ENCODE assay signal across 21 cellular contexts in genomic region chr6:56727097-56727845, GRCh38.
A peak's percentile ranks its signal among the peaks of the same experiment; 100 is the strongest.
DNase-seq lines count a peak whose midpoint lies in the region; FAIRE-seq and TF ChIP-seq lines count a peak whose summit lies in the region.
"Had no signal": no experiment of that assay in that cellular context is flagged by ENCODE, and none has a peak within 500 bp of the region (broad histone marks: within the 10 kb centered on the region; RNA-seq: fewer than 3 reads in every experiment).

No MANE protein-coding gene starts in this region.

- H3K36me3 Mint-ChIP-seq in neural progenitor cell = peaks cover 8% of the 10 kb centered on the region

- H3K9me3 Mint-ChIP-seq in neural progenitor cell = peaks cover 3% of the 10 kb centered on the region
- H3K9me3 Mint-ChIP-seq: activated T-helper 1 cell treated with anti-CD3 and anti-CD28 coated beads, Interleukin-12 subunit alpha, Interleukin-12 subunit beta, Interleukin-2, Interleukin-4 antibody, amounts not matched to agents 30 ng/mL and 10 ng/mL and 1 ng/mL, durations not matched to agents 14 hours and 24 hours and 36 hours had no signal

- H3K27ac Mint-ChIP-seq in neural progenitor cell = no peak overlapping the region
- H3K27ac Mint-ChIP-seq: activated T-helper 1 cell treated with anti-CD3 and anti-CD28 coated beads, Interleukin-12 subunit alpha, Interleukin-12 subunit beta, Interleukin-2, Interleukin-4 antibody, amounts not matched to agents 30 ng/mL and 10 ng/mL and 1 ng/mL, durations not matched to agents 14 hours and 24 hours and 36 hours had no signal

- H4K20me1 ChIP-seq in neural progenitor cell (ENCODE audit: low read depth) = peaks cover 41% of the 10 kb centered on the region

- no peak overlapping the region for H3K27ac ChIP-seq in neural progenitor cell
- H3K27ac ChIP-seq: neutrophil had no signal

- H3K4me3 ChIP-seq in AG10803 (ENCODE audit: low read length) (no peak overlapping the region), neural progenitor cell (no peak overlapping the region)

- no peak for TF ChIP-seq EP300 in Ishikawa (IDR thresholded peaks at IDR 0.05; ENCODE audit: borderline replicate concordance)

- H3K4me1 Mint-ChIP-seq in neural progenitor cell = peaks cover 22% of the 10 kb centered on the region

- H3K4me1 ChIP-seq in neural progenitor cell = peaks cover 30% of the 10 kb centered on the region

- peak overlapping the region; percentile 19 for H3K4me2 ChIP-seq in neural progenitor cell

- H3K9me3 ChIP-seq in neural progenitor cell (ENCODE audit: low read depth) = no peaks in the 10 kb centered on the region
- H3K9me3 ChIP-seq: BE2C, neutrophil had no signal

- TF ChIP-seq CTCF in AG10803 (conservative IDR thresholded peaks at IDR 0.05; ENCODE audit: low read length) (no peak), neural progenitor cell (IDR thresholded peaks at IDR 0.05) (no peak), GM10266 (IDR thresholded peaks at IDR 0.05; ENCODE audit: control insufficient read depth, insufficient read depth, low read depth, missing control alignments) (no peak)

- peaks cover 98% of the 10 kb centered on the region for H3K79me2 ChIP-seq in neural progenitor cell (ENCODE audit: low read depth)

- DNase-seq in AG10803 (ENCODE audit: low read depth) = peak; percentile 90
- no peak for DNase-seq in neural progenitor cell (ENCODE audit: low spot score)
- DNase-seq in activated CD4-positive, CD25-positive, alpha-beta regulatory T cell treated with anti-CD3 and anti-CD28 coated beads, Interleukin-2, amount 50 U/mL, for 72 hours = no peak
- DNase-seq in C1 segment of cervical spinal cord (lab: John Stamatoyannopoulos, UW) = no peak
- DNase-seq in GM10266 (ENCODE audit: extremely low spot score) = no peak
- DNase-seq in DMS153 (lab: John Stamatoyannopoulos, UW) = no peak
- DNase-seq: activated CD4-positive, alpha-beta T cell treated with anti-CD3 and anti-CD28 coated beads for 4 hours; aorta; BE2C; GOT3; left ventricle myocardium superior; NCI-H1092 treated with DMSO at 0.1 percent for 48 hours; NCI-H446 treated with DMSO at 0.1 percent for 48 hours; OCI-M1; stimulated activated CD4-positive, alpha-beta T cell treated with anti-CD3 and anti-CD28 coated beads, Interleukin-1b, Interleukin-23, amount 100 ng/mL, for 48 hours; T-helper 1 cell had no signal

- no peak for TF ChIP-seq RAD21 in Ishikawa (IDR thresholded peaks at IDR 0.05; ENCODE audit: low read depth)

- no peak overlapping the region for H3K9ac ChIP-seq in neural progenitor cell

- H3K27me3 ChIP-seq in neural progenitor cell = no peaks in the 10 kb centered on the region
- H3K27me3 ChIP-seq: BE2C, neutrophil had no signal

- no peaks in the 10 kb centered on the region for H3F3A ChIP-seq in neural progenitor cell (ENCODE audit: low read depth)

- FAIRE-seq in endometrium (lab: Jason Lieb, UNC) = peak; percentile 53
- FAIRE-seq: GM19239 had no signal

- H2AFZ ChIP-seq in neural progenitor cell (replicated peaks) = no peak overlapping the region

- H3K4me3 Mint-ChIP-seq in neural progenitor cell = no peak overlapping the region
- H3K4me3 Mint-ChIP-seq: activated T-helper 1 cell treated with anti-CD3 and anti-CD28 coated beads, Interleukin-12 subunit alpha, Interleukin-12 subunit beta, Interleukin-2, Interleukin-4 antibody, amounts not matched to agents 30 ng/mL and 10 ng/mL and 1 ng/mL, durations not matched to agents 14 hours and 24 hours and 36 hours had no signal

- H3K36me3 ChIP-seq in neural progenitor cell = peaks cover 5% of the 10 kb centered on the region
- H3K36me3 ChIP-seq: BE2C, neutrophil had no signal

- peaks cover 2% of the 10 kb centered on the region for H3K27me3 Mint-ChIP-seq in neural progenitor cell (ENCODE audit: insufficient read depth, low read depth)

TF ChIP-seq in Ishikawa, 13 proteins besides CTCF, POLR2A, EP300 and RAD21:
- TF ChIP-seq CEBPB (IDR thresholded peaks at IDR 0.05) = no peak
- TF ChIP-seq EGR1 (IDR thresholded peaks at IDR 0.05) = no peak
- no peak for TF ChIP-seq REST (IDR thresholded peaks at IDR 0.05; ENCODE audit: low read depth)
- TF ChIP-seq TAF1 (IDR thresholded peaks at IDR 0.05; ENCODE audit: low read depth) = no peak
- peak; percentile 72; the same call in 1 of the 2 replicates for TF ChIP-seq TEAD4 (IDR thresholded peaks at IDR 0.05)
- no peak for TF ChIP-seq CREB1 (IDR thresholded peaks at IDR 0.05; ENCODE audit: low read depth)
- no peak for TF ChIP-seq MAX (IDR thresholded peaks at IDR 0.05)
- no peak for TF ChIP-seq YY1 (IDR thresholded peaks at IDR 0.05; ENCODE audit: low read depth)
